In genomic region chr18:2982452-2983172, GRCh38 we compare ENCODE assay signal across 9 cellular contexts. TPM values are rescaled to one million over a fixed set of nuclear protein-coding genes. Genes with fewer than 3 reads are reported as not detected.
DNase-seq lines count a peak whose midpoint lies in the region; ATAC-seq and TF ChIP-seq lines count a peak whose summit lies in the region.
"Had no signal": no experiment of that assay in that cellular context is flagged by ENCODE, and none has a peak within 500 bp of the region (broad histone marks: within the 10 kb centered on the region; RNA-seq: fewer than 3 reads in every experiment).

No MANE protein-coding gene starts in this region.

- no peak for TF ChIP-seq POLR2A in breast epithelium (IDR thresholded peaks at IDR 0.05)

- ATAC-seq in CD4-positive, CD25-positive, alpha-beta regulatory T cell (ENCODE audit: low read depth in 2 of 2) = peak; percentile 12 to 37
- peak; percentile 35 to 43 for ATAC-seq in naive thymus-derived CD8-positive, alpha-beta T cell

- no peaks in the 10 kb centered on the region for H3K9me3 ChIP-seq in CD4-positive, CD25-positive, alpha-beta regulatory T cell (ENCODE audit: control insufficient read depth in 2 of 2, low read length in 2 of 2)
- H3K9me3 ChIP-seq in KOPT-K1 (ENCODE audit: insufficient read depth, low read length, poor library complexity, severe bottlenecking) = no peaks in the 10 kb centered on the region
- H3K9me3 ChIP-seq in breast epithelium = no peaks in the 10 kb centered on the region
- H3K9me3 ChIP-seq: MG63 had no signal

- intact Hi-C loops in breast epithelium (cut with DNase I; ENCODE audit: low total_unique reads) = no loop called here

- no peaks in the 10 kb centered on the region for H3K27me3 ChIP-seq in CD4-positive, CD25-positive, alpha-beta regulatory T cell (ENCODE audit: control insufficient read depth, insufficient read depth, low read length)
- no peaks in the 10 kb centered on the region for H3K27me3 ChIP-seq in breast epithelium
- H3K27me3 ChIP-seq: MG63 had no signal

- POLR2A ChIA-PET in naive thymus-derived CD8-positive, alpha-beta T cell (lab: Charles Lee) = interaction anchor here (0.6 to 2.7 kb wide), 13 partner anchors 8 to 279 kb away, joined by 3 to 27 read pairs (median 5); partner anchors contain the start of gene MYL12A
- POLR2A ChIA-PET in GM10248 (lab: Yijun Ruan, JAX) = interaction anchor here (0.5 to 0.7 kb wide), 2 partner anchors 21 to 26 kb away, joined by 3 to 4 read pairs; no protein-coding TSS in a partner anchor

- peak overlapping the region; percentile 83 for H3K27ac ChIP-seq in CD4-positive, CD25-positive, alpha-beta regulatory T cell (ENCODE audit: insufficient read depth, low read length, poor library complexity, severe bottlenecking)
- H3K27ac ChIP-seq in KOPT-K1 (ENCODE audit: low read depth, low read length, poor library complexity, severe bottlenecking) (peak overlapping the region; percentile 64), breast epithelium (peak overlapping the region; percentile 5 to 22)

- peak overlapping the region; percentile 90 to 95 (median 91) for H3K27ac Mint-ChIP-seq in CD4-positive, CD25-positive, alpha-beta regulatory T cell
- H3K27ac Mint-ChIP-seq in naive thymus-derived CD8-positive, alpha-beta T cell = peak overlapping the region; percentile 88 to 99 (median 96)

- CTCF ChIA-PET in GM10248 (lab: Yijun Ruan, JAX) = interaction anchor here (0.6 to 2.2 kb wide), 11 partner anchors 9 to 263 kb away, joined by 3 to 15 read pairs (median 4); no protein-coding TSS in a partner anchor

- no peaks in the 10 kb centered on the region for H3K9me3 Mint-ChIP-seq in CD4-positive, CD25-positive, alpha-beta regulatory T cell
- no peaks in the 10 kb centered on the region for H3K9me3 Mint-ChIP-seq in naive thymus-derived CD8-positive, alpha-beta T cell

- peak overlapping the region; percentile 98 for H3K4me3 ChIP-seq in CD4-positive, CD25-positive, alpha-beta regulatory T cell (ENCODE audit: low read depth, low read length)
- no peak overlapping the region for H3K4me3 ChIP-seq in breast epithelium
- H3K4me3 ChIP-seq: MG63 had no signal

- peak overlapping the region; percentile 89 to 94 (median 92) for H3K4me3 Mint-ChIP-seq in CD4-positive, CD25-positive, alpha-beta regulatory T cell
- H3K4me3 Mint-ChIP-seq in naive thymus-derived CD8-positive, alpha-beta T cell = peak overlapping the region; percentile 81 to 96 (median 89)

- H3K4me1 Mint-ChIP-seq in CD4-positive, CD25-positive, alpha-beta regulatory T cell = peaks cover 35 to 62% (median 47%) of the 10 kb centered on the region in 4 donors
- peaks cover 30 to 76% (median 64%) of the 10 kb centered on the region in 4 donors for H3K4me1 Mint-ChIP-seq in naive thymus-derived CD8-positive, alpha-beta T cell

- TF ChIP-seq CTCF in breast epithelium (IDR thresholded peaks at IDR 0.05) (no peak), GM10248 (IDR thresholded peaks at IDR 0.05; ENCODE audit: control extremely low read depth, extremely low read depth, low read depth, missing control alignments) (no peak)

- peaks cover 59% of the 10 kb centered on the region for H3K4me1 ChIP-seq in CD4-positive, CD25-positive, alpha-beta regulatory T cell (ENCODE audit: control insufficient read depth, insufficient read depth, low read length, poor library complexity, severe bottlenecking)
- H3K4me1 ChIP-seq in breast epithelium = peaks cover 5% of the 10 kb centered on the region in 2 donors

- H3K36me3 Mint-ChIP-seq in CD4-positive, CD25-positive, alpha-beta regulatory T cell = peaks cover 1% of the 10 kb centered on the region
- H3K36me3 Mint-ChIP-seq in naive thymus-derived CD8-positive, alpha-beta T cell = peaks cover 0 to 6% (median 6%) of the 10 kb centered on the region in 3 donors

- no peaks in the 10 kb centered on the region for H3K36me3 ChIP-seq in CD4-positive, CD25-positive, alpha-beta regulatory T cell (ENCODE audit: control insufficient read depth, insufficient read depth, low read length)
- H3K36me3 ChIP-seq in KOPT-K1 (ENCODE audit: insufficient read depth, low read length) (no peaks in the 10 kb centered on the region), breast epithelium (no peaks in the 10 kb centered on the region)
- H3K36me3 ChIP-seq: MG63 had no signal

- no peaks in the 10 kb centered on the region for H3K27me3 Mint-ChIP-seq in CD4-positive, CD25-positive, alpha-beta regulatory T cell
- H3K27me3 Mint-ChIP-seq in naive thymus-derived CD8-positive, alpha-beta T cell = no peaks in the 10 kb centered on the region

- peak in 2 of 3 donors; percentile 58 to 73 for DNase-seq in CD4-positive, CD25-positive, alpha-beta regulatory T cell
- DNase-seq in breast epithelium (ENCODE audit: low spot score in 2 of 2) (no peak), GM10248 (ENCODE audit: extremely low spot score) (no peak), activated gamma-delta T cell treated with Interleukin-2 at 50 U/mL for 16 hours (no peak), NK-92 (lab: John Stamatoyannopoulos, UW; ENCODE audit: unreplicated experiment) (no peak), NCI-H1417 (lab: John Stamatoyannopoulos, UW) (no peak)
- peak in 2 of 10 donors; percentile 47 to 50 for DNase-seq in naive thymus-derived CD8-positive, alpha-beta T cell
- DNase-seq: MG63 had no signal

RNA-seq across cellular contexts. Expression of gene LPIN2, which starts 30.3 kb away (rescaled TPM):
- 61.2 TPM for total RNA-seq in CD4-positive, CD25-positive, alpha-beta regulatory T cell
- polyA plus RNA-seq in CD4-positive, CD25-positive, alpha-beta regulatory T cell = 10 to 100 TPM; 39.3 to 52.7 (median 44.8) TPM
- 10 to 100 TPM; 21.8 to 38.1 (median 29.2) TPM for total RNA-seq in breast epithelium
- total RNA-seq in naive thymus-derived CD8-positive, alpha-beta T cell = 10 to 100 TPM; 57.4 to 59.6 TPM
- polyA plus RNA-seq in naive thymus-derived CD8-positive, alpha-beta T cell = 10 to 100 TPM; 38.6 to 54.9 (median 50.8) TPM

Comparison
In these comparisons a context has a peak if more than half of its experiments do, and no peak if none do; other contexts are left out.
1. DNase-seq: peak in CD4-positive, CD25-positive, alpha-beta regulatory T cell (2 of 3); none in breast epithelium (0 of 2), GM10248 (single experiment), activated gamma-delta T cell treated with Interleukin-2 at 50 U/mL for 16 hours (single experiment), NK-92 (single experiment) and NCI-H1417 (0 of 3).
2. H3K27ac ChIP-seq: peak in every context shown above with its lines; median percentile 83 in CD4-positive, CD25-positive, alpha-beta regulatory T cell; 64 in KOPT-K1; 14 in breast epithelium.